Comparison of ENCODE assay signal across 12 cellular contexts in genomic region chr3:128274837-128275236, GRCh38.
DNase-seq lines count a peak whose midpoint lies in the region; ATAC-seq and TF ChIP-seq lines count a peak whose summit lies in the region.
"Had no signal": no experiment of that assay in that cellular context is flagged by ENCODE, and none has a peak within 500 bp of the region (broad histone marks: within the 10 kb centered on the region; RNA-seq: fewer than 3 reads in every experiment).

No MANE protein-coding gene starts in this region.

- no peak for ATAC-seq in heart right ventricle
- ATAC-seq in upper lobe of left lung (ENCODE audit: low FRiP score in 2 of 2), result no peak

- TF ChIP-seq CTCF in cardiac muscle cell (IDR thresholded peaks at IDR 0.05; ENCODE audit: low read depth, low read length) (peak; percentile 11), heart right ventricle (IDR thresholded peaks at IDR 0.05) (no peak), astrocyte of the spinal cord (IDR thresholded peaks at IDR 0.05; ENCODE audit: low read depth, low read length) (peak; percentile 14), upper lobe of left lung (IDR thresholded peaks at IDR 0.05) (no peak)

- H3K27me3 ChIP-seq in cardiac muscle cell (no peaks in the 10 kb centered on the region), heart right ventricle (no peaks in the 10 kb centered on the region), upper lobe of left lung (no peaks in the 10 kb centered on the region)

- DNase-seq in cardiac muscle cell (ENCODE audit: low read depth in 1 of 2, low spot score in 1 of 2) (peak in 1 of 2 donors; percentile 91), heart right ventricle (no peak), astrocyte of the spinal cord (ENCODE audit: low read depth, low spot score) (peak; percentile 94), glomerular visceral epithelial cell (ENCODE audit: extremely low spot score) (peak; percentile 83), CD1c-positive myeloid dendritic cell (ENCODE audit: extremely low spot score) (no peak), NCI-H146 treated with DMSO at 0.1 percent for 48 hours (lab: John Stamatoyannopoulos, UW; ENCODE audit: unreplicated experiment) (no peak), occipital lobe (lab: John Stamatoyannopoulos, UW) (no peak), upper lobe of left lung (no peak)
- DNase-seq: activated CD4-positive, alpha-beta T cell treated with anti-CD3 and anti-CD28 coated beads, Interleukin-2, amount 50 U/mL, for 1 hour; GF-D8; naive B cell; NCI-H524 treated with DMSO at 0.1 percent for 48 hours had no signal

- TF ChIP-seq POLR2A in upper lobe of left lung (IDR thresholded peaks at IDR 0.05), result no peak

- H3K9me3 ChIP-seq in cardiac muscle cell (ENCODE audit: low read depth) (no peaks in the 10 kb centered on the region), heart right ventricle (no peaks in the 10 kb centered on the region), upper lobe of left lung (no peaks in the 10 kb centered on the region)

- H3K4me1 ChIP-seq in cardiac muscle cell (ENCODE audit: low read depth), result peaks cover 27% of the 10 kb centered on the region
- peaks cover 11 to 59% (median 33%) of the 10 kb centered on the region in 9 donors for H3K4me1 ChIP-seq in heart right ventricle
- H3K4me1 ChIP-seq in upper lobe of left lung, result peaks cover 5 to 14% (median 10%) of the 10 kb centered on the region in 4 donors

- intact Hi-C loops in heart right ventricle (cut with DNase I), result no loop called here

- H3K36me3 ChIP-seq in cardiac muscle cell (no peaks in the 10 kb centered on the region), heart right ventricle (peaks cover 0 to 12% (median 0%) of the 10 kb centered on the region in 9 donors), upper lobe of left lung (peaks cover 0 to 14% (median 7%) of the 10 kb centered on the region in 4 donors)

- WGBS in heart right ventricle, 2 donors, result 95 to 97% methylated on average over 7 of the region's 7 CpGs
- WGBS in upper lobe of left lung, 2 donors, result 94 to 100% methylated on average over 1 to 7 of the region's 7 CpGs

- no peak overlapping the region for H3K27ac ChIP-seq in cardiac muscle cell
- no peak overlapping the region for H3K27ac ChIP-seq in heart right ventricle
- H3K27ac ChIP-seq in upper lobe of left lung, result peak overlapping the region in 1 of 4 donors; percentile 26

- H3K4me3 ChIP-seq in cardiac muscle cell (no peak overlapping the region), heart right ventricle (no peak overlapping the region), astrocyte of the spinal cord (ENCODE audit: low read depth, low read length) (no peak overlapping the region), upper lobe of left lung (no peak overlapping the region)

- in situ Hi-C loops in astrocyte of the spinal cord (cut with HindIII; ENCODE audit: low sequenced_read_pairs), result no loop called here

- TF ChIP-seq EP300 in upper lobe of left lung (IDR thresholded peaks at IDR 0.05), result no peak

Comparison
In these comparisons a context has a peak if more than half of its experiments do, and no peak if none do; other contexts are left out.
1. CTCF ChIP-seq: peak in cardiac muscle cell (single experiment) and astrocyte of the spinal cord (single experiment); none in heart right ventricle (0 of 9) and upper lobe of left lung (0 of 6).
2. DNase-seq: peak in astrocyte of the spinal cord (single experiment) and glomerular visceral epithelial cell (single experiment); none in heart right ventricle (0 of 2), CD1c-positive myeloid dendritic cell (single experiment), NCI-H146 treated with DMSO at 0.1 percent for 48 hours (single experiment), occipital lobe (single experiment) and upper lobe of left lung (0 of 2).